In the genomic region with DNA sequence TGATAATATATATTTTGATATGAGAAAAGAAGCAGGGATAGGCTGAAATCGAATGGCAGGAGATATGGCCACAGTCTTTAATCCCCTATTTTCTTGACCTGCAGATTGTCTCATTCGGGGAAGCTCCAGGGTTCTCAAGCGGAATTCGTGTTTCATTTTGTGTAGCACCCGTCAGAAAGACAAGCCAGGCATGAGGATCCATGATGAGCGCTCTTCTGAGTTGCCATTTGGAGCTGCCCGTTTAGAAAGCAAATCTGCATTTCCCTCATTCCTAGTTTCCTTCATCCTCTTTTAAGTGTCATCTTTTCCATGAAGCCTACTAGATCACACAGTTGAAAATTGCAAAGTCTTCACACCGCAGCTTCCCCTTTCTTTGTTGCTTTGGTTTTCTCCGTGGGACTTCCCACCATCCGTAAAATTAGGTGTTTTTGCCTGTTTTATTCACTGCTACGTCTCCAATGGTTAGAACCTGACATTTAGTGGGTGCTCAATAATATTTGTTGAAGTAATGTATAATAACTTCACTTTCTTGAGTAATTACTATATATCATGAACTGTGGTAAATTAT, we compare ENCODE assay signal across 1 cellular context.
TF ChIP-seq lines count a peak whose summit lies in the region.

No MANE protein-coding gene starts in this region.

TF ChIP-seq in H1, 55 proteins besides CTCF, POLR2A, EP300 and RAD21:
- TF ChIP-seq SUZ12 (IDR thresholded peaks at IDR 0.05; ENCODE audit: low read length) (no peak), ZNF274 (IDR thresholded peaks at IDR 0.05; ENCODE audit: borderline replicate concordance, extremely low read depth, low read length) (no peak), ASH2L (IDR thresholded peaks at IDR 0.05; ENCODE audit: low read length) (no peak), CTBP2 (IDR thresholded peaks at IDR 0.05; ENCODE audit: borderline replicate concordance, insufficient read depth, insufficient read length, low read length) (no peak), RNF2 (IDR thresholded peaks at IDR 0.05; ENCODE audit: borderline replicate concordance, low read depth, low read length, missing control alignments, poor library complexity, severe bottlenecking) (no peak), JUND (IDR thresholded peaks at IDR 0.05; ENCODE audit: low read length) (no peak), CBX5 (IDR thresholded peaks at IDR 0.05; ENCODE audit: low read depth, low read length) (no peak), CHD2 (IDR thresholded peaks at IDR 0.05; ENCODE audit: low read length) (no peak), KDM5A (IDR thresholded peaks at IDR 0.05; ENCODE audit: low read length) (no peak), BCL11A (IDR thresholded peaks at IDR 0.05; ENCODE audit: low read depth in 2 of 2, low read length in 2 of 2) (no peak)
